Comparison of ENCODE assay signal across 18 cellular contexts in genomic region chr18:29661924-29662323, GRCh38.
DNase-seq lines count a peak whose midpoint lies in the region; ATAC-seq lines count a peak whose summit lies in the region.
"Had no signal": no experiment of that assay in that cellular context is flagged by ENCODE, and none has a peak within 500 bp of the region (broad histone marks: within the 10 kb centered on the region; RNA-seq: fewer than 3 reads in every experiment).

No MANE protein-coding gene starts in this region.

- intact Hi-C loops in Right ventricle myocardium superior (cut with DNase I): no loop called here
- intact Hi-C loops in right cardiac atrium (cut with DNase I): no loop called here
- intact Hi-C loops in left ventricle myocardium superior (cut with micrococcal nuclease): no loop called here
- intact Hi-C loops in Right ventricle myocardium inferior (cut with DNase I): no loop called here

- H3K4me1 ChIP-seq in right cardiac atrium (ENCODE audit: control insufficient read depth, insufficient read depth, low read length): no peaks in the 10 kb centered on the region
- H3K4me1 ChIP-seq: BLaER1, HAP-1 had no signal

- H3K9me3 ChIP-seq in right cardiac atrium (ENCODE audit: control insufficient read depth, low read length): no peaks in the 10 kb centered on the region
- H3K9me3 ChIP-seq: BLaER1, HAP-1 had no signal

- no peak overlapping the region for H3K27ac ChIP-seq in right cardiac atrium (ENCODE audit: low read length)
- H3K27ac ChIP-seq: BLaER1 had no signal

- ATAC-seq in Right ventricle myocardium superior (ENCODE audit: poor library complexity) (peak; percentile 63), right cardiac atrium (no peak), left ventricle myocardium superior (peak; percentile 52), Right ventricle myocardium inferior (no peak), GM21825 (IDR thresholded peaks at IDR 0.05; ENCODE audit: unreplicated experiment) (no peak)
- ATAC-seq: GM12878, HepG2 had no signal

- no peak overlapping the region for H3K4me3 ChIP-seq in right cardiac atrium (ENCODE audit: low read length)
- H3K4me3 ChIP-seq: BLaER1, GM12878, HAP-1 had no signal

- H3K27me3 ChIP-seq in right cardiac atrium (ENCODE audit: control insufficient read depth, insufficient read depth): no peaks in the 10 kb centered on the region
- H3K27me3 ChIP-seq: BLaER1 had no signal

- no peak for DNase-seq in Right ventricle myocardium superior
- DNase-seq in right cardiac atrium: no peak
- no peak for DNase-seq in left ventricle myocardium superior
- DNase-seq in Right ventricle myocardium inferior (ENCODE audit: missing footprints): no peak
- peak; percentile 4 for DNase-seq in left kidney (ENCODE audit: low read depth, low spot score)
- no peak for DNase-seq in activated effector memory CD4-positive, alpha-beta T cell treated with Interleukin-2 at 50 U/mL for 16 hours
- DNase-seq: 8988T; Calu3; CD4-positive, alpha-beta memory T cell; DMS 273 treated with DMSO at 0.1 percent for 48 hours; DMS53; DND-41; EL had no signal

- WGBS in right cardiac atrium: 44% methylated on average over 3 of the region's 3 CpGs

Comparison
In these comparisons a context has a peak if more than half of its experiments do, and no peak if none do; other contexts are left out.
1. ATAC-seq: peak in Right ventricle myocardium superior (single experiment) and left ventricle myocardium superior (single experiment); none in right cardiac atrium (0 of 2), Right ventricle myocardium inferior (single experiment) and GM21825 (single experiment).